ENCODE assay signal across 22 cellular contexts in the genomic region with DNA sequence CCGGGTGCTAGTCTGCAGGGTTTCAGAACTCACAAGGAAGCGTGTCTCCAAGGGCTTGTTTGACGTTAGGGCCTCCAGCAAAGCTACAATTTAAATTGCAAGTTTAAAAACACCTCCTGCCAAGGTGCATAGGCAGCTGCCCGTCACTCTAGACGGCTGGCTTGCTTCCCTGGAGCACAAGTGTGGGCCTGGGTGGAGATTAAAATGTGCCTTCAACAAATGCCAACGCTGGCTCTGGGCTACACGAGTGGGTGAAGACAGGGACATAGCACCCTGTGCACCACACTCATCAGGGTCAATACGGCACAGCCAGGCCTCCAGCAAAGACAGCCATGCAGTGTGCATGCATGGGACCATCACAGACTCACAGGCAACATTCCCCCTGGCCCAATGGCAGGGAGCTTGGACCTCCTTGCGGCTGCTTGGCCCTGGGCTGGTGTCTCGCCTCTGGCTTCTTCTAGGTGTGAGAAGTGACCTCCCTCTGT. TPM values are rescaled to one million over a fixed set of nuclear protein-coding genes. Genes with fewer than 3 reads are reported as not detected.
A peak's percentile ranks its signal among the peaks of the same experiment; 100 is the strongest.
DNase-seq lines count a peak whose midpoint lies in the region; ATAC-seq, FAIRE-seq and TF ChIP-seq lines count a peak whose summit lies in the region.
"Had no signal": no experiment of that assay in that cellular context is flagged by ENCODE, and none has a peak within 500 bp of the region (broad histone marks: within the 10 kb centered on the region; RNA-seq: fewer than 3 reads in every experiment).

No MANE protein-coding gene starts in this region.

- no peak overlapping the region for H3K4me3 ChIP-seq in heart left ventricle
- no peak overlapping the region for H3K4me3 ChIP-seq in testis
- H3K4me3 ChIP-seq: K562 had no signal

- TF ChIP-seq POLR2A in heart left ventricle (IDR thresholded peaks at IDR 0.05) (no peak), testis (IDR thresholded peaks at IDR 0.05) (no peak)

- no peaks in the 10 kb centered on the region for H3K36me3 ChIP-seq in heart left ventricle
- no peaks in the 10 kb centered on the region for H3K36me3 ChIP-seq in testis (ENCODE audit: low read depth, missing control alignments)
- H3K36me3 ChIP-seq: BE2C had no signal

- no peaks in the 10 kb centered on the region for H3K27me3 ChIP-seq in heart left ventricle
- no peaks in the 10 kb centered on the region for H3K27me3 ChIP-seq in testis
- H3K27me3 ChIP-seq: BE2C had no signal

- FAIRE-seq in HTR-8/SVneo (lab: Jason Lieb, UNC), result no peak
- FAIRE-seq: K562 had no signal

- ATAC-seq in heart left ventricle (peak; percentile 47 to 65 (median 62)), HG02938 (IDR thresholded peaks at IDR 0.05; ENCODE audit: unreplicated experiment) (no peak)
- ATAC-seq: HCT116, K562 had no signal

- H3K4me1 ChIP-seq in heart left ventricle (peaks cover 0 to 6% (median 4%) of the 10 kb centered on the region in 12 donors), testis (peaks cover 8% of the 10 kb centered on the region)
- H3K4me1 ChIP-seq: BE2C had no signal

- intact Hi-C loops in heart left ventricle (cut with DNase I), result loop anchor here in 1 of 10 donors (5.0 kb wide), 1 partner anchor 65 kb away; no protein-coding TSS in a partner anchor
- intact Hi-C loops in testis (cut with DNase I; ENCODE audit: low total_unique reads), result no loop called here

- WGBS in heart left ventricle, 4 donors, result 70 to 92% (median 71%) methylated on average over 8 to 10 of the region's 10 CpGs
- WGBS in testis, 2 donors, result 82 to 91% methylated on average over 7 to 10 of the region's 10 CpGs

- H3K27ac ChIP-seq in heart left ventricle (no peak overlapping the region), testis (no peak overlapping the region)
- H3K27ac ChIP-seq: 22Rv1 had no signal

- TF ChIP-seq CTCF in heart left ventricle (IDR thresholded peaks at IDR 0.05) (no peak), testis (IDR thresholded peaks at IDR 0.05) (no peak)

- H3K9me3 ChIP-seq in heart left ventricle, result no peaks in the 10 kb centered on the region
- no peaks in the 10 kb centered on the region for H3K9me3 ChIP-seq in testis
- H3K9me3 ChIP-seq: BE2C had no signal

- peak; percentile 28 for DNase-seq in activated CD8-positive, alpha-beta memory T cell treated with anti-CD3 and anti-CD28 coated beads for 24 hours
- no peak for DNase-seq in activated CD8-positive, alpha-beta memory T cell treated with anti-CD3 and anti-CD28 coated beads, Interleukin-2, amount 50 U/mL, for 48 hours
- DNase-seq in heart left ventricle (peak in 1 of 5 donors; percentile 59), mesenteric fat pad (ENCODE audit: low spot score) (peak; percentile 49), testis (peak; percentile 4), globus pallidus (ENCODE audit: low spot score) (no peak), HTR-8/SVneo (ENCODE audit: insufficient read length, low spot score) (no peak)
- DNase-seq: BE2C; Calu3; CD4-positive, alpha-beta T cell; DMS79; NCI-H1417 treated with DMSO at 0.1 percent for 48 hours; NCI-H1930; NCI-H2171; NCI-H446; NCI-H774 had no signal

RNA-seq across cellular contexts. Expression of gene FRMD1, which starts 48.4 kb away (rescaled TPM):
- total RNA-seq in heart left ventricle (under 1 TPM in 2 of 9 donors, not detected in 7; 0.16 to 0.50 TPM), mesenteric fat pad (7.6 TPM), testis (10 to 100 TPM in 1 of 2 donors, 1 to 10 TPM in 1; 7.2 to 13.5 TPM)
- polyA plus RNA-seq in heart left ventricle (under 1 TPM; 0.04 to 0.11 TPM), testis (ENCODE audit: insufficient read depth, low read depth, low replicate concordance) (8.0 TPM)
- total RNA-seq: Calu3; CD4-positive, alpha-beta T cell; G401 had no signal
- polyA plus RNA-seq: AG04450 had no signal

Comparison
In these comparisons a context has a peak if more than half of its experiments do, and no peak if none do; other contexts are left out.
1. DNase-seq: peak in activated CD8-positive, alpha-beta memory T cell treated with anti-CD3 and anti-CD28 coated beads for 24 hours (single experiment), mesenteric fat pad (single experiment) and testis (single experiment); none in activated CD8-positive, alpha-beta memory T cell treated with anti-CD3 and anti-CD28 coated beads, Interleukin-2, amount 50 U/mL, for 48 hours (single experiment), globus pallidus (single experiment) and HTR-8/SVneo (single experiment).